Comparison of ENCODE assay signal across 9 cellular contexts in genomic region chr13:106565127-106565775, GRCh38. TPM values are rescaled to one million over a fixed set of nuclear protein-coding genes. Genes with fewer than 3 reads are reported as not detected.
DNase-seq lines count a peak whose midpoint lies in the region; TF ChIP-seq lines count a peak whose summit lies in the region.
"Had no signal": no experiment of that assay in that cellular context is flagged by ENCODE, and none has a peak within 500 bp of the region (broad histone marks: within the 10 kb centered on the region; RNA-seq: fewer than 3 reads in every experiment).

No MANE protein-coding gene starts in this region.

- BruUV-seq in Caco-2 (replicated peaks; lab: Mats Ljungman, UMichigan) = no TSS peak

- no peaks in the 10 kb centered on the region for H3K27me3 ChIP-seq in Caco-2 (replicated peaks; ENCODE audit: control insufficient read depth, insufficient read depth, low read length)
- H3K27me3 ChIP-seq in osteoblast (ENCODE audit: insufficient read depth, low read length) = no peaks in the 10 kb centered on the region
- H3K27me3 ChIP-seq in uterus = no peaks in the 10 kb centered on the region

- H3K4me1 Mint-ChIP-seq in Caco-2 (ENCODE audit: low read depth, unreplicated experiment) = peaks cover 23% of the 10 kb centered on the region

- H3K4me2 ChIP-seq in osteoblast (ENCODE audit: insufficient read depth, low read length) = peak overlapping the region; percentile 85

- H3K4me1 ChIP-seq in Caco-2 (peaks cover 52% of the 10 kb centered on the region), osteoblast (ENCODE audit: insufficient read depth, low read length) (peaks cover 48% of the 10 kb centered on the region), uterus (peaks cover 0 to 5% of the 10 kb centered on the region in 2 donors)

- H3K4me3 ChIP-seq in Caco-2 (ENCODE audit: low read depth, low read length) (peak overlapping the region; percentile 93), LNCaP clone FGC (ENCODE audit: low read depth, low read length) (no peak overlapping the region), choroid plexus epithelial cell (ENCODE audit: low read depth, low read length) (peak overlapping the region; percentile 15), osteoblast (ENCODE audit: insufficient read depth, low read length) (peak overlapping the region; percentile 95), uterus (peak overlapping the region in 1 of 2 donors; percentile 4)

- DNase-seq in Caco-2 = no peak
- peak; percentile 71 for DNase-seq in LNCaP clone FGC (ENCODE audit: low read depth)
- no peak for DNase-seq in choroid plexus epithelial cell (ENCODE audit: low read depth)
- DNase-seq in osteoblast (ENCODE audit: insufficient read length, low spot score, missing footprints) = no peak
- DNase-seq in uterus = no peak
- no peak for DNase-seq in NCI-H2081 treated with DMSO at 0.1 percent for 48 hours (lab: John Stamatoyannopoulos, UW)
- DNase-seq in NCI-H1048 (lab: John Stamatoyannopoulos, UW) = no peak
- DNase-seq in GDM1 (lab: John Stamatoyannopoulos, UW) = no peak
- DNase-seq: stimulated activated CD4-positive, alpha-beta T cell treated with anti-CD3 and anti-CD28 coated beads, Interleukin-1b, Interleukin-23, amount 100 ng/mL, for 48 hours had no signal

- H3K27me3 Mint-ChIP-seq in Caco-2 (ENCODE audit: insufficient read depth, unreplicated experiment) = no peaks in the 10 kb centered on the region

- H4K20me1 ChIP-seq in osteoblast (ENCODE audit: insufficient read depth, low read length) = peaks cover 62% of the 10 kb centered on the region

- no peak for TF ChIP-seq POLR2A in uterus (IDR thresholded peaks at IDR 0.05)

- H3K36me3 Mint-ChIP-seq in Caco-2 (ENCODE audit: insufficient read depth, unreplicated experiment) = peaks cover 27% of the 10 kb centered on the region

- intact Hi-C loops in Caco-2 (cut with micrococcal nuclease; ENCODE audit: unreplicated experiment) (loop anchor here (5.0 kb wide), 3 partner anchors 112 to 557 kb away; no protein-coding TSS in a partner anchor), uterus (cut with DNase I; ENCODE audit: low total_unique reads) (no loop called here)

- H3K36me3 ChIP-seq in Caco-2 (ENCODE audit: control insufficient read depth, insufficient read depth, low read length) = no peaks in the 10 kb centered on the region
- no peaks in the 10 kb centered on the region for H3K36me3 ChIP-seq in osteoblast (ENCODE audit: insufficient read depth, low read length)
- no peaks in the 10 kb centered on the region for H3K36me3 ChIP-seq in uterus

- H3K9me3 Mint-ChIP-seq in Caco-2 (ENCODE audit: unreplicated experiment) = no peaks in the 10 kb centered on the region

- peaks cover 75% of the 10 kb centered on the region for H3K79me2 ChIP-seq in osteoblast (ENCODE audit: insufficient read depth, low read length)

- H2AFZ ChIP-seq in osteoblast (ENCODE audit: low read length) = no peak overlapping the region

- POLR2A ChIA-PET in Caco-2 (lab: Charles Lee) = no interaction called here

- CTCF ChIA-PET in Caco-2 (lab: Charles Lee) = interaction anchor here (0.6 kb wide), 1 partner anchor 562 kb away, joined by 3 read pairs; no protein-coding TSS in a partner anchor

- TF ChIP-seq CTCF in Caco-2 (IDR thresholded peaks at IDR 0.05; ENCODE audit: insufficient read depth in 1 of 2, low read depth in 1 of 2, low read length in 1 of 2, severe bottlenecking in 1 of 2, unreplicated experiment in 1 of 2) (no peak), LNCaP clone FGC (IDR thresholded peaks at IDR 0.05; ENCODE audit: control insufficient read depth, extremely low read depth, insufficient read depth) (no peak), choroid plexus epithelial cell (conservative IDR thresholded peaks at IDR 0.05; ENCODE audit: low read depth, low read length) (no peak), osteoblast (IDR thresholded peaks at IDR 0.05; ENCODE audit: extremely low read depth, low read depth, low read length) (no peak), uterus (IDR thresholded peaks at IDR 0.05) (no peak)

- H3K27ac ChIP-seq in osteoblast (ENCODE audit: low read depth, low read length) = peak overlapping the region; percentile 19
- peak overlapping the region in 1 of 2 donors; percentile 98 for H3K27ac ChIP-seq in uterus

- peak overlapping the region; percentile 87 for H3K4me3 Mint-ChIP-seq in Caco-2 (ENCODE audit: unreplicated experiment)

- no peaks in the 10 kb centered on the region for H3K9me3 ChIP-seq in Caco-2
- H3K9me3 ChIP-seq in osteoblast (ENCODE audit: low read depth, low read length) = no peaks in the 10 kb centered on the region
- no peaks in the 10 kb centered on the region for H3K9me3 ChIP-seq in uterus

- H3K27ac Mint-ChIP-seq in Caco-2 (ENCODE audit: unreplicated experiment) = peak overlapping the region; percentile 1

RNA-seq across cellular contexts. Expression of gene ARGLU1, which starts 2.7 kb away (rescaled TPM):
- total RNA-seq in Caco-2 (2022) (127 and 137 TPM in 2 replicates), osteoblast (42.0 and 51.0 TPM in 2 replicates), uterus (100 to 1,000 TPM in 3 of 4 donors, 10 to 100 TPM in 1; 91.5 to 162 (median 135) TPM)

RNA-seq across cellular contexts. Expression of gene EFNB2, which starts 29.8 kb away (rescaled TPM):
- total RNA-seq in Caco-2 (2022) (68.0 and 80.4 TPM in 2 replicates), osteoblast (10.0 and 17.0 TPM in 2 replicates), uterus (10 to 100 TPM in 3 of 4 donors, 1 to 10 TPM in 1; 8.8 to 65.3 (median 22.7) TPM)
